ENCODE assay signal across 6 cellular contexts in the genomic region with DNA sequence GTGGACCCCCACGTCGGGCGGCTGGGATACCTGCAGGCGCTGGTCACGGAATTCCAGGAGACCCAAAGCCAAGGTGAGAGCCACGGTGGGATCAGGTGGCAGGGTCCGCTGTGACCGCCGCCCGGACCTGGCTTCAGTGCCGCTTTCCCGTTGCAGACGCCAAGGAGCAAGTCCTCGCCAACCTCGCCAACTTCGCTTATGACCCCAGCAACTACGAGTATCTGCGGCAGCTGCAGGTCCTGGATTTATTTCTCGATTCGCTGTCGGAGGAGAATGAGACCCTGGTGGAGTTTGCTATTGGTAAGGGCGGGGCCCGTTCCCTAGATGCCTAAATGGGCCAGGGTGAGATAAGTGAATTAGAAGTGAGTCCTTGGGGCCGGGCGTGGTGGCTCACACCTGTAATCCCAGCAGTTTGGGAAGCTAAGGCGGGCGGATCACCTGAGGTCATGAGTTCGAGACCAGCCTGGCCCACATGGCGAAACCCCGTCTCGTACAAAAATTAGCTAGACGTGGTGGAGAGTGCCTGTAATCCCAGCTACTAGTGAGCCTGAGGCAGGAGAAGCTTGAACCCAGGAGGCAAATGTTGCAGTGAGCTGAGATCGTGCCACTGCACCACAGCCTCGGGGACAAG. TPM values are rescaled to one million over a fixed set of nuclear protein-coding genes. Genes with fewer than 3 reads are reported as not detected.
DNase-seq lines count a peak whose midpoint lies in the region; ATAC-seq and TF ChIP-seq lines count a peak whose summit lies in the region.

No MANE protein-coding gene starts in this region.

- H3K27me3 Mint-ChIP-seq in activated T-cell treated with anti-CD3 and anti-CD28 coated beads, Interleukin-2, amount 50 U/mL, for 72 hours (ENCODE audit: low read depth) = no peaks in the 10 kb centered on the region

- no peak overlapping the region for H2BK5ac ChIP-seq in mesendoderm (ENCODE audit: low read length)

- H3K79me1 ChIP-seq in mesendoderm (ENCODE audit: low read length) = peaks cover 9% of the 10 kb centered on the region

- peak overlapping the region; percentile 94 for H3K23ac ChIP-seq in mesendoderm (ENCODE audit: low read length)

- H3K36me3 Mint-ChIP-seq in activated T-cell treated with anti-CD3 and anti-CD28 coated beads, Interleukin-2, amount 50 U/mL, for 72 hours (ENCODE audit: insufficient read depth in 2 of 2) = peaks cover 5% of the 10 kb centered on the region in 2 donors

- H3K4me1 Mint-ChIP-seq in activated T-cell treated with anti-CD3 and anti-CD28 coated beads, Interleukin-2, amount 50 U/mL, for 72 hours (ENCODE audit: low read depth) = peaks cover 46% of the 10 kb centered on the region

- CTCF ChIA-PET in HEK293 (lab: Yijun Ruan, JAX) = interaction anchor here (0.5 to 7.1 kb wide), 13 partner anchors 11 to 308 kb away, joined by 3 to 149 read pairs (median 4); a partner anchor contains a TSS
- CTCF ChIA-PET in HEK293T (lab: Yijun Ruan, JAX) = interaction anchor here (0.6 to 2.2 kb wide), 4 partner anchors 52 to 161 kb away, joined by 3 to 5 read pairs (median 4); a partner anchor contains a TSS

- H3K36me3 ChIP-seq in HEK293 (ENCODE audit: control insufficient read depth in 2 of 2, insufficient read depth in 1 of 2, low read length in 2 of 2) = peaks cover 0 to 13% of the 10 kb centered on the region in 2 experiments; a peak in 2 of 3 replicates
- H3K36me3 ChIP-seq in mesendoderm (ENCODE audit: control insufficient read depth, insufficient read depth, low read length) = peaks cover 2% of the 10 kb centered on the region

- no peaks in the 10 kb centered on the region for H3K9me3 ChIP-seq in HEK293 (ENCODE audit: control insufficient read depth, insufficient read depth, low read depth, low read length)

- peak overlapping the region; percentile 98 for H3K4me2 ChIP-seq in mesendoderm (ENCODE audit: low read length)

- peak overlapping the region; percentile 93 for H3K18ac ChIP-seq in mesendoderm (ENCODE audit: low read length)

- H3K4ac ChIP-seq in mesendoderm (ENCODE audit: low read depth, low read length) = no peak overlapping the region

- H3K4me3 ChIP-seq in HEK293 (ENCODE audit: low read depth, low read length) = peak overlapping the region; percentile 75
- H3K4me3 ChIP-seq in mesendoderm (ENCODE audit: low read length) = peak overlapping the region; percentile 93

- no CpG with 5 or more reads among the region's 34 CpGs for WGBS in mesendoderm (ENCODE audit: extremely low coverage, insufficient coverage, low lambda C conversion rate)

- ATAC-seq in activated T-cell treated with anti-CD3 and anti-CD28 coated beads, Interleukin-2, amount 50 U/mL, for 72 hours (replicated peaks in 1 of 2) = no peak
- ATAC-seq in omental fat pad (ENCODE audit: low FRiP score) = no peak

- H3K56ac ChIP-seq in mesendoderm (ENCODE audit: low read length) = peak overlapping the region; percentile 96

- H4K8ac ChIP-seq in mesendoderm (ENCODE audit: low read depth, low read length) = no peak overlapping the region

- H3K27ac ChIP-seq in HEK293 (ENCODE audit: extremely low read depth, low read depth, low read length) (peak overlapping the region; percentile 67; the same call in 1 of the 2 replicates), mesendoderm (ENCODE audit: low read depth, low read length) (peak overlapping the region; percentile 71)

- DNase-seq in activated T-cell treated with anti-CD3 and anti-CD28 coated beads, Interleukin-2, amount 50 U/mL, for 72 hours = peak; percentile 33
- DNase-seq in mesendoderm (peak; percentile 50), HEK293T (ENCODE audit: extremely low spot score) (no peak), omental fat pad (ENCODE audit: low spot score) (no peak), NCI-H2171 (lab: John Stamatoyannopoulos, UW) (no peak)

- H2BK120ac ChIP-seq in mesendoderm (ENCODE audit: low read depth, low read length) = peak overlapping the region; percentile 33

- no peak overlapping the region for H4K5ac ChIP-seq in mesendoderm (ENCODE audit: low read length)

- H2BK15ac ChIP-seq in mesendoderm (replicated peaks; ENCODE audit: low read depth) = no peak overlapping the region

- H3K4me1 ChIP-seq in HEK293 (ENCODE audit: control insufficient read depth, insufficient read depth, low read length) (peaks cover 9% of the 10 kb centered on the region), mesendoderm (ENCODE audit: control insufficient read depth, low read depth, low read length) (peaks cover 2% of the 10 kb centered on the region)

- H2AK5ac ChIP-seq in mesendoderm (ENCODE audit: low read length) = peak overlapping the region; percentile 65

- no peaks in the 10 kb centered on the region for H3K79me2 ChIP-seq in mesendoderm (ENCODE audit: control insufficient read depth, insufficient read depth, low read length)

- TF ChIP-seq CTCF in HEK293 (tag by site-specific recombination; IDR thresholded peaks at IDR 0.05) (no peak), omental fat pad (IDR thresholded peaks at IDR 0.05) (no peak)

- POLR2A ChIA-PET in HEK293 (lab: Yijun Ruan, JAX) = interaction anchor here (0.6 to 2.5 kb wide), 18 partner anchors 11 to 179 kb away, joined by 3 to 13 read pairs (median 3); a partner anchor contains a TSS
- POLR2A ChIA-PET in HEK293T (lab: Yijun Ruan, JAX) = interaction anchor here (0.6 to 2.7 kb wide), 38 partner anchors 10 to 236 kb away, joined by 3 to 21 read pairs (median 4); a partner anchor contains a TSS

- H3K9ac ChIP-seq in mesendoderm (ENCODE audit: low read length) = peak overlapping the region; percentile 90

- peak overlapping the region; percentile 87 for H3K27ac Mint-ChIP-seq in activated T-cell treated with anti-CD3 and anti-CD28 coated beads, Interleukin-2, amount 50 U/mL, for 72 hours

- H3K4me3 Mint-ChIP-seq in activated T-cell treated with anti-CD3 and anti-CD28 coated beads, Interleukin-2, amount 50 U/mL, for 72 hours = peak overlapping the region; percentile 92

- H3K9me3 Mint-ChIP-seq in activated T-cell treated with anti-CD3 and anti-CD28 coated beads, Interleukin-2, amount 50 U/mL, for 72 hours = no peaks in the 10 kb centered on the region

- H3K27me3 ChIP-seq in mesendoderm (ENCODE audit: insufficient read depth, low read length, poor library complexity) = no peaks in the 10 kb centered on the region

TF ChIP-seq in HEK293, 187 proteins besides CTCF, POLR2A, EP300 and RAD21:
- no peak for TF ChIP-seq ZNF114 (tag by site-specific recombination; IDR thresholded peaks at IDR 0.05)
- TF ChIP-seq ZNF292 (tag by site-specific recombination; IDR thresholded peaks at IDR 0.05; ENCODE audit: borderline replicate concordance, low read depth) = no peak
- no peak for TF ChIP-seq MZF1 (tag by site-specific recombination; IDR thresholded peaks at IDR 0.05; ENCODE audit: borderline replicate concordance)
- TF ChIP-seq ZNF24 (tag by site-specific recombination; IDR thresholded peaks at IDR 0.05) = no peak
- no peak for TF ChIP-seq ZNF146 (tag by site-specific recombination; IDR thresholded peaks at IDR 0.05)
- TF ChIP-seq KLF7 (tag by site-specific recombination; IDR thresholded peaks at IDR 0.05; ENCODE audit: borderline replicate concordance) = peak; percentile 46; the same call in 1 of the 2 replicates
- peak; percentile 94 for TF ChIP-seq KLF1 (tag by site-specific recombination; IDR thresholded peaks at IDR 0.05)
- TF ChIP-seq ZNF530 (tag by site-specific recombination; IDR thresholded peaks at IDR 0.05; ENCODE audit: low read depth) = no peak
- 0 out of 2 replicates have a peak, but pooled peaks have one; percentile 24 for TF ChIP-seq GLIS2 (tag by site-specific recombination; IDR thresholded peaks at IDR 0.05)

TF ChIP-seq in HEK293T, 16 proteins besides CTCF, POLR2A, EP300 and RAD21:
- TF ChIP-seq ELF4 (IDR thresholded peaks at IDR 0.05) (no peak), ARNT (IDR thresholded peaks at IDR 0.05) (no peak), HDGF (IDR thresholded peaks at IDR 0.05; ENCODE audit: borderline replicate concordance) (no peak), LEF1 (IDR thresholded peaks at IDR 0.05; ENCODE audit: borderline replicate concordance) (no peak), L3MBTL2 (conservative IDR thresholded peaks at IDR 0.05) (no peak), CTBP1 (IDR thresholded peaks at IDR 0.05; ENCODE audit: borderline replicate concordance) (no peak), TARDBP (IDR thresholded peaks at IDR 0.05) (no peak), SUZ12 (IDR thresholded peaks at IDR 0.05) (no peak), SP1 (IDR thresholded peaks at IDR 0.05) (no peak), FOXA1 (IDR thresholded peaks at IDR 0.05) (no peak), BHLHE40 (IDR thresholded peaks at IDR 0.05; ENCODE audit: borderline replicate concordance) (no peak), FOXM1 (IDR thresholded peaks at IDR 0.05; ENCODE audit: borderline replicate concordance) (no peak), ZNF384 (IDR thresholded peaks at IDR 0.05) (no peak; the same call in 1 of the 2 replicates), NFRKB (IDR thresholded peaks at IDR 0.05) (no peak)
- TF ChIP-seq, protein P1, sequence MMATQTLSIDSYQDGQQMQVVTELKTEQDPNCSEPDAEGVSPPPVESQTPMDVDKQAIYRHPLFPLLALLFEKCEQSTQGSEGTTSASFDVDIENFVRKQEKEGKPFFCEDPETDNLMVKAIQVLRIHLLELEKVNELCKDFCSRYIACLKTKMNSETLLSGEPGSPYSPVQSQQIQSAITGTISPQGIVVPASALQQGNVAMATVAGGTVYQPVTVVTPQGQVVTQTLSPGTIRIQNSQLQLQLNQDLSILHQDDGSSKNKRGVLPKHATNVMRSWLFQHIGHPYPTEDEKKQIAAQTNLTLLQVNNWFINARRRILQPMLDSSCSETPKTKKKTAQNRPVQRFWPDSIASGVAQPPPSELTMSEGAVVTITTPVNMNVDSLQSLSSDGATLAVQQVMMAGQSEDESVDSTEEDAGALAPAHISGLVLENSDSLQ (IDR thresholded peaks at IDR 0.05) = no peak

RNA-seq across cellular contexts. Expression of a gene that starts 0.7 kb away (rescaled TPM):
- total RNA-seq in activated T-cell treated with anti-CD3 and anti-CD28 coated beads, Interleukin-2, amount 50 U/mL, for 72 hours = 10 to 100 TPM; 10.6 to 12.9 TPM
- polyA plus RNA-seq in mesendoderm (2013, experiment 1 of 2) = 14.7 TPM
- polyA plus RNA-seq in mesendoderm (2013, experiment 2 of 2) = 14.5 TPM
- 1 to 10 TPM; 3.1 to 7.7 (median 4.9) TPM for total RNA-seq in omental fat pad

RNA-seq across cellular contexts. Expression of a gene that starts 21.1 kb away (rescaled TPM):
- 10 to 100 TPM; 56.5 to 65.9 TPM for total RNA-seq in activated T-cell treated with anti-CD3 and anti-CD28 coated beads, Interleukin-2, amount 50 U/mL, for 72 hours
- 52.7 TPM for polyA plus RNA-seq in mesendoderm (2013, experiment 1 of 2)
- polyA plus RNA-seq in mesendoderm (2013, experiment 2 of 2) = 50.6 TPM
- total RNA-seq in omental fat pad = 100 to 1,000 TPM in 1 of 4 donors, 10 to 100 TPM in 3; 56.0 to 101 (median 68.6) TPM

RNA-seq across cellular contexts. Expression of a gene that starts 22.7 kb away (rescaled TPM):
- total RNA-seq in activated T-cell treated with anti-CD3 and anti-CD28 coated beads, Interleukin-2, amount 50 U/mL, for 72 hours = 1 to 10 TPM; 7.5 to 9.8 TPM
- 14.5 TPM for polyA plus RNA-seq in mesendoderm (2013, experiment 1 of 2)
- 13.3 TPM for polyA plus RNA-seq in mesendoderm (2013, experiment 2 of 2)
- 10 to 100 TPM; 12.0 to 22.7 (median 16.4) TPM for total RNA-seq in omental fat pad

RNA-seq across cellular contexts. Expression of a gene that starts 43.9 kb away (rescaled TPM):
- total RNA-seq in activated T-cell treated with anti-CD3 and anti-CD28 coated beads, Interleukin-2, amount 50 U/mL, for 72 hours = 100 to 1,000 TPM; 162 to 188 TPM
- 721 TPM for polyA plus RNA-seq in mesendoderm (2013, experiment 1 of 2)
- 717 TPM for polyA plus RNA-seq in mesendoderm (2013, experiment 2 of 2)
- total RNA-seq in omental fat pad = 10 to 100 TPM; 18.8 to 45.9 (median 31.7) TPM

Comparison
In these comparisons a context has a peak if more than half of its experiments do, and no peak if none do; other contexts are left out.
1. DNase-seq: peak in activated T-cell treated with anti-CD3 and anti-CD28 coated beads, Interleukin-2, amount 50 U/mL, for 72 hours (2 of 2) and mesendoderm (single experiment); none in HEK293T (single experiment), omental fat pad (single experiment) and NCI-H2171 (single experiment).